In genomic region chr10:132205650-132206376, GRCh38 we compare ENCODE assay signal across 24 cellular contexts. TPM values are rescaled to one million over a fixed set of nuclear protein-coding genes. Genes with fewer than 3 reads are reported as not detected.
"Had no signal": no experiment of that assay in that cellular context is flagged by ENCODE, and none has a peak within 500 bp of the region (broad histone marks: within the 10 kb centered on the region; RNA-seq: fewer than 3 reads in every experiment).

No MANE protein-coding gene starts in this region.

- H3K36me3 ChIP-seq: ascending aorta, cardiac muscle cell, pancreas, transverse colon had no signal

- DNase-seq: activated CD4-positive, alpha-beta memory T cell treated with anti-CD3 and anti-CD28 coated beads, Interleukin-2, amount 10 ng/mL, durations not matched to agents 7 days and 5 days; activated CD4-positive, alpha-beta T cell treated with anti-CD3 and anti-CD28 coated beads for 1 hour; activated CD4-positive, alpha-beta T cell treated with anti-CD3 and anti-CD28 coated beads, Interleukin-2, amount 10 ng/mL, durations not matched to agents 7 days and 5 days; activated CD8-positive, alpha-beta memory T cell treated with anti-CD3 and anti-CD28 coated beads, Interleukin-2, amount 50 U/mL, for 48 hours; activated gamma-delta T cell; activated naive CD4-positive, alpha-beta T cell treated with anti-CD3 and anti-CD28 coated beads, Interleukin-2, amount 10 ng/mL, durations not matched to agents 7 days and 5 days; activated naive CD8-positive, alpha-beta T cell treated with anti-CD3 and anti-CD28 coated beads, Interleukin-2, amount 10 ng/mL, durations not matched to agents 7 days and 5 days; activated T-cell treated with anti-CD3 and anti-CD28 coated beads, Interleukin-2, amount 50 U/mL, for 24 hours; cortex of kidney; foreskin fibroblast; naive B cell; nephron progenitor cell; stimulated activated CD4-positive, alpha-beta T cell treated with anti-CD3 and anti-CD28 coated beads, Interleukin-4, amount 100 ng/mL, for 1 hour; stimulated activated naive CD8-positive, alpha-beta T cell treated with anti-CD3 and anti-CD28 coated beads, Interleukin-15, Interleukin-2, amounts not matched to agents 100 U/mL and 50 U/mL, for 24 hours; SW 1271; testis; transverse colon had no signal

- H3K4me1 ChIP-seq: ascending aorta, left lung, pancreas, psoas muscle, testis, transverse colon had no signal

- H3K9me3 ChIP-seq: ascending aorta, left lung, pancreas, psoas muscle, testis, transverse colon had no signal

- H3K27me3 ChIP-seq: ascending aorta, cardiac muscle cell, left lung, pancreas, testis, transverse colon had no signal

- H3K4me3 ChIP-seq: ascending aorta, cardiac muscle cell, left lung, pancreas, psoas muscle, testis, transverse colon had no signal

- H3K27ac ChIP-seq: ascending aorta, cardiac muscle cell, left lung, pancreas, psoas muscle, testis, transverse colon had no signal

- ATAC-seq: esophagus mucosa; left lung; pancreas; psoas muscle; stimulated activated naive CD8-positive, alpha-beta T cell treated with anti-CD3 and anti-CD28 coated beads, Interleukin-15, Interleukin-2, amounts not matched to agents 100 U/mL and 50 U/mL, for 24 hours; WTC11 had no signal

RNA-seq across cellular contexts. Expression of gene DPYSL4, which starts 19.1 kb away (rescaled TPM):
- total RNA-seq: ascending aorta had no signal
